In genomic region chr7:27784399-27785053, GRCh38 we compare ENCODE assay signal across 8 cellular contexts. TPM values are rescaled to one million over a fixed set of nuclear protein-coding genes. Genes with fewer than 3 reads are reported as not detected.
DNase-seq lines count a peak whose midpoint lies in the region; ATAC-seq lines count a peak whose summit lies in the region.

No MANE protein-coding gene starts in this region.

- ATAC-seq in activated CD8-positive, alpha-beta T cell treated with anti-CD3 and anti-CD28 coated beads, Interleukin-2, amount 10 ng/mL, durations not matched to agents 7 days and 5 days = peak; percentile 27

- peak; percentile 19 to 28 for DNase-seq in stimulated activated CD4-positive, alpha-beta T cell treated with anti-CD3 and anti-CD28 coated beads, Interleukin-2, amount 100 ng/mL, for 48 hours
- no peak for DNase-seq in stimulated activated CD4-positive, alpha-beta T cell treated with anti-CD3 and anti-CD28 coated beads, Interleukin-4, amount 100 ng/mL, for 1 hour
- peak; percentile 94 for DNase-seq in NAMALWA (ENCODE audit: low spot score)
- DNase-seq in activated CD8-positive, alpha-beta T cell treated with anti-CD3 and anti-CD28 coated beads, Interleukin-2, amount 10 ng/mL, durations not matched to agents 7 days and 5 days = peak; percentile 26
- DNase-seq in globus pallidus (ENCODE audit: low spot score) = peak; percentile 10
- peak in 2 of 3 donors; percentile 11 to 30 for DNase-seq in stimulated activated CD4-positive, alpha-beta T cell treated with anti-CD3 and anti-CD28 coated beads, TNF-alpha, amount 100 ng/mL, for 48 hours (ENCODE audit: low read depth in 3 of 3)
- no peak for DNase-seq in midbrain (lab: John Stamatoyannopoulos, UW)
- no peak for DNase-seq in mucosa of gallbladder (ENCODE audit: low spot score)

- no peak overlapping the region for H3K27ac Mint-ChIP-seq in activated CD8-positive, alpha-beta T cell treated with anti-CD3 and anti-CD28 coated beads, Interleukin-2, amount 10 ng/mL, durations not matched to agents 7 days and 5 days

- H3K4me1 Mint-ChIP-seq in activated CD8-positive, alpha-beta T cell treated with anti-CD3 and anti-CD28 coated beads, Interleukin-2, amount 10 ng/mL, durations not matched to agents 7 days and 5 days (ENCODE audit: low read depth) = no peaks in the 10 kb centered on the region

- no peak overlapping the region for H3K4me3 Mint-ChIP-seq in activated CD8-positive, alpha-beta T cell treated with anti-CD3 and anti-CD28 coated beads, Interleukin-2, amount 10 ng/mL, durations not matched to agents 7 days and 5 days

- H3K9me3 Mint-ChIP-seq in activated CD8-positive, alpha-beta T cell treated with anti-CD3 and anti-CD28 coated beads, Interleukin-2, amount 10 ng/mL, durations not matched to agents 7 days and 5 days (ENCODE audit: insufficient read depth) = no peaks in the 10 kb centered on the region

- CTCF ChIA-PET in activated CD8-positive, alpha-beta T cell treated with anti-CD3 and anti-CD28 coated beads, Interleukin-2, amount 10 ng/mL, durations not matched to agents 7 days and 5 days (lab: Charles Lee) = interaction anchor here (0.7 to 1.6 kb wide), 10 partner anchors 10 to 589 kb away, joined by 3 to 10 read pairs (median 4); partner anchors contain the start of gene HIBADH

- no peaks in the 10 kb centered on the region for H3K27me3 Mint-ChIP-seq in activated CD8-positive, alpha-beta T cell treated with anti-CD3 and anti-CD28 coated beads, Interleukin-2, amount 10 ng/mL, durations not matched to agents 7 days and 5 days (ENCODE audit: low read depth)

- POLR2A ChIA-PET in activated CD8-positive, alpha-beta T cell treated with anti-CD3 and anti-CD28 coated beads, Interleukin-2, amount 10 ng/mL, durations not matched to agents 7 days and 5 days (lab: Charles Lee) = interaction anchor here (1.4 kb wide), 1 partner anchor 45 kb away, joined by 5 read pairs; no protein-coding TSS in a partner anchor

- H3K36me3 Mint-ChIP-seq in activated CD8-positive, alpha-beta T cell treated with anti-CD3 and anti-CD28 coated beads, Interleukin-2, amount 10 ng/mL, durations not matched to agents 7 days and 5 days (ENCODE audit: low read depth) = peaks cover 14% of the 10 kb centered on the region

RNA-seq across cellular contexts. Expression of gene TAX1BP1, which starts 44.6 kb away (rescaled TPM):
- total RNA-seq in activated CD8-positive, alpha-beta T cell treated with anti-CD3 and anti-CD28 coated beads, Interleukin-2, amount 10 ng/mL, durations not matched to agents 7 days and 5 days = 10 to 100 TPM; 53.1 to 53.9 TPM
- total RNA-seq in mucosa of gallbladder = 159 TPM

Comparison
In these comparisons a context has a peak if more than half of its experiments do, and no peak if none do; other contexts are left out.
1. DNase-seq: peak in stimulated activated CD4-positive, alpha-beta T cell treated with anti-CD3 and anti-CD28 coated beads, Interleukin-2, amount 100 ng/mL, for 48 hours (2 of 2), NAMALWA (single experiment), activated CD8-positive, alpha-beta T cell treated with anti-CD3 and anti-CD28 coated beads, Interleukin-2, amount 10 ng/mL, durations not matched to agents 7 days and 5 days (single experiment), globus pallidus (single experiment) and stimulated activated CD4-positive, alpha-beta T cell treated with anti-CD3 and anti-CD28 coated beads, TNF-alpha, amount 100 ng/mL, for 48 hours (2 of 3); none in stimulated activated CD4-positive, alpha-beta T cell treated with anti-CD3 and anti-CD28 coated beads, Interleukin-4, amount 100 ng/mL, for 1 hour (single experiment), midbrain (single experiment) and mucosa of gallbladder (single experiment).